9 cellular contexts compared by ENCODE assay signal in genomic region chr3:72100626-72101187, GRCh38.
DNase-seq lines count a peak whose midpoint lies in the region; ATAC-seq and TF ChIP-seq lines count a peak whose summit lies in the region.
"Had no signal": no experiment of that assay in that cellular context is flagged by ENCODE, and none has a peak within 500 bp of the region (broad histone marks: within the 10 kb centered on the region; RNA-seq: fewer than 3 reads in every experiment).

No MANE protein-coding gene starts in this region.

- H3K4me3 Mint-ChIP-seq in activated CD4-positive, alpha-beta T cell treated with anti-CD3 and anti-CD28 coated beads, Interleukin-2, amount 10 ng/mL, durations not matched to agents 7 days and 5 days, result peak overlapping the region; percentile 70

- TF ChIP-seq CTCF in dorsolateral prefrontal cortex (IDR thresholded peaks at IDR 0.05 in 54 of 56, conservative IDR thresholded peaks at IDR 0.05 in 2 of 56; ENCODE audit: low read depth in 1 of 56, partially characterized antibody in 56 of 56) (peak in 1 of 56 donors; percentile 11), lower lobe of right lung (IDR thresholded peaks at IDR 0.05) (no peak)

- ATAC-seq in HG02642 (IDR thresholded peaks at IDR 0.05; ENCODE audit: poor library complexity, unreplicated experiment), result peak; percentile 66
- ATAC-seq in lower lobe of right lung, result peak; percentile 85 to 87

- H3K27ac ChIP-seq in dorsolateral prefrontal cortex (peak overlapping the region in 19 of 59 donors; percentile 3 to 80 (median 47)), lower lobe of right lung (no peak overlapping the region)
- H3K27ac ChIP-seq: 22Rv1 had no signal

- CTCF ChIA-PET in activated CD4-positive, alpha-beta T cell treated with anti-CD3 and anti-CD28 coated beads, Interleukin-2, amount 10 ng/mL, durations not matched to agents 7 days and 5 days (lab: Charles Lee), result interaction anchor here (0.8 to 1.7 kb wide), 4 partner anchors 21 to 225 kb away, joined by 3 to 6 read pairs (median 3); no protein-coding TSS in a partner anchor

- H3K27ac Mint-ChIP-seq in activated CD4-positive, alpha-beta T cell treated with anti-CD3 and anti-CD28 coated beads, Interleukin-2, amount 10 ng/mL, durations not matched to agents 7 days and 5 days, result peak overlapping the region; percentile 87

- no peaks in the 10 kb centered on the region for H3K36me3 Mint-ChIP-seq in activated CD4-positive, alpha-beta T cell treated with anti-CD3 and anti-CD28 coated beads, Interleukin-2, amount 10 ng/mL, durations not matched to agents 7 days and 5 days (ENCODE audit: low read depth)

- H3K4me3 ChIP-seq in dorsolateral prefrontal cortex (peak overlapping the region; percentile 21 to 72 (median 52)), lower lobe of right lung (peak overlapping the region; percentile 33)

- no peaks in the 10 kb centered on the region for H3K27me3 Mint-ChIP-seq in activated CD4-positive, alpha-beta T cell treated with anti-CD3 and anti-CD28 coated beads, Interleukin-2, amount 10 ng/mL, durations not matched to agents 7 days and 5 days

- POLR2A ChIA-PET in activated CD4-positive, alpha-beta T cell treated with anti-CD3 and anti-CD28 coated beads, Interleukin-2, amount 10 ng/mL, durations not matched to agents 7 days and 5 days (lab: Charles Lee), result no interaction called here

- H3K4me1 Mint-ChIP-seq in activated CD4-positive, alpha-beta T cell treated with anti-CD3 and anti-CD28 coated beads, Interleukin-2, amount 10 ng/mL, durations not matched to agents 7 days and 5 days, result peaks cover 35% of the 10 kb centered on the region

- H3K9me3 Mint-ChIP-seq in activated CD4-positive, alpha-beta T cell treated with anti-CD3 and anti-CD28 coated beads, Interleukin-2, amount 10 ng/mL, durations not matched to agents 7 days and 5 days, result no peaks in the 10 kb centered on the region

- intact Hi-C loops in dorsolateral prefrontal cortex (cut with DNase I) (no loop called here), lower lobe of right lung (cut with DNase I) (no loop called here)

- DNase-seq in DMS79 treated with DMSO at 0.1 percent for 48 hours (lab: John Stamatoyannopoulos, UW), result peak; percentile 30
- DNase-seq in DMS79 (lab: John Stamatoyannopoulos, UW), result no peak
- peak; percentile 10 to 13 for DNase-seq in NCI-H1930 (lab: John Stamatoyannopoulos, UW)
- peak; percentile 91 for DNase-seq in activated CD4-positive, alpha-beta T cell treated with anti-CD3 and anti-CD28 coated beads, Interleukin-2, amount 10 ng/mL, durations not matched to agents 7 days and 5 days
- peak; percentile 34 to 88 (median 74) for DNase-seq in dorsolateral prefrontal cortex
- peak; percentile 89 for DNase-seq in lower lobe of right lung
- DNase-seq in stimulated activated CD4-positive, alpha-beta T cell treated with anti-CD3 and anti-CD28 coated beads, Interleukin-4, amount 100 ng/mL, for 24 hours, result peak; percentile 87

- H3K36me3 ChIP-seq in lower lobe of right lung, result no peaks in the 10 kb centered on the region

- peaks cover 21% of the 10 kb centered on the region for H3K4me1 ChIP-seq in lower lobe of right lung

- no peaks in the 10 kb centered on the region for H3K9me3 ChIP-seq in lower lobe of right lung

- H3K27me3 ChIP-seq in dorsolateral prefrontal cortex, result peaks cover 0 to 6% (median 0%) of the 10 kb centered on the region in 45 donors
- peaks cover 4% of the 10 kb centered on the region for H3K27me3 ChIP-seq in lower lobe of right lung (ENCODE audit: low read depth)
